In genomic region chr11:119044708-119045107, GRCh38 we compare ENCODE assay signal across 2 cellular contexts.
TF ChIP-seq lines count a peak whose summit lies in the region.

No MANE protein-coding gene starts in this region.

TF ChIP-seq in HCT116, 20 proteins besides CTCF, POLR2A, EP300 and RAD21:
- TF ChIP-seq EZH2phosphoT487 (IDR thresholded peaks at IDR 0.05; ENCODE audit: borderline replicate concordance) (no peak), ELF1 (IDR thresholded peaks at IDR 0.05; ENCODE audit: borderline replicate concordance, low read depth) (no peak), SRF (IDR thresholded peaks at IDR 0.05; ENCODE audit: low read depth) (no peak), ZFX (IDR thresholded peaks at IDR 0.05) (no peak), SP1 (IDR thresholded peaks at IDR 0.05; ENCODE audit: low read depth) (no peak)

TF ChIP-seq in GM12878, 131 proteins besides CTCF, POLR2A, EP300 and RAD21:
- TF ChIP-seq KLF5 (IDR thresholded peaks at IDR 0.05; ENCODE audit: partially characterized antibody) (no peak), HSF1 (IDR thresholded peaks at IDR 0.05; ENCODE audit: low read depth, low read length) (no peak), JUNB (IDR thresholded peaks at IDR 0.05) (no peak)
- TF ChIP-seq, protein P1, sequence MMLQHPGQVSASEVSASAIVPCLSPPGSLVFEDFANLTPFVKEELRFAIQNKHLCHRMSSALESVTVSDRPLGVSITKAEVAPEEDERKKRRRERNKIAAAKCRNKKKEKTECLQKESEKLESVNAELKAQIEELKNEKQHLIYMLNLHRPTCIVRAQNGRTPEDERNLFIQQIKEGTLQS (IDR thresholded peaks at IDR 0.05; ENCODE audit: borderline replicate concordance, extremely low read depth, low read depth, low read length), result no peak
